ENCODE assay signal across 9 cellular contexts in genomic region chr6:75830959-75831885, GRCh38.
DNase-seq lines count a peak whose midpoint lies in the region; ATAC-seq and TF ChIP-seq lines count a peak whose summit lies in the region.
"Had no signal": no experiment of that assay in that cellular context is flagged by ENCODE, and none has a peak within 500 bp of the region (broad histone marks: within the 10 kb centered on the region; RNA-seq: fewer than 3 reads in every experiment).

No MANE protein-coding gene starts in this region.

- ATAC-seq in GM19372 (IDR thresholded peaks at IDR 0.05; ENCODE audit: low read depth, unreplicated experiment): peak; percentile 58
- ATAC-seq in HG03439 (IDR thresholded peaks at IDR 0.05; ENCODE audit: unreplicated experiment): peak; percentile 90
- no peak for ATAC-seq in left ventricle myocardium superior

- no peaks in the 10 kb centered on the region for H3K9me3 ChIP-seq in esophagus squamous epithelium
- no peaks in the 10 kb centered on the region for H3K9me3 ChIP-seq in testis

- TF ChIP-seq POLR2A in esophagus squamous epithelium (IDR thresholded peaks at IDR 0.05) (no peak), testis (IDR thresholded peaks at IDR 0.05) (no peak)

- H3K4me1 ChIP-seq in esophagus squamous epithelium (peaks cover 0 to 13% (median 0%) of the 10 kb centered on the region in 3 donors), testis (no peaks in the 10 kb centered on the region)

- intact Hi-C loops in esophagus squamous epithelium (cut with DNase I): no loop called here
- intact Hi-C loops in testis (cut with DNase I; ENCODE audit: low total_unique reads): no loop called here
- intact Hi-C loops in left ventricle myocardium superior (cut with micrococcal nuclease): no loop called here

- H3K4me3 ChIP-seq in esophagus squamous epithelium (no peak overlapping the region), testis (no peak overlapping the region)

- peak overlapping the region in 3 of 4 donors; percentile 8 to 60 (median 49) for H3K27ac ChIP-seq in esophagus squamous epithelium
- H3K27ac ChIP-seq in testis: no peak overlapping the region

- WGBS in esophagus squamous epithelium, 2 donors: 39 to 42% methylated on average over 10 to 12 of the region's 12 CpGs
- WGBS in testis, 2 donors: 91% methylated on average over 12 of the region's 12 CpGs

- peaks cover 0 to 29% (median 0%) of the 10 kb centered on the region in 3 donors for H3K36me3 ChIP-seq in esophagus squamous epithelium
- no peaks in the 10 kb centered on the region for H3K36me3 ChIP-seq in testis (ENCODE audit: low read depth, missing control alignments)

- DNase-seq in Daoy (ENCODE audit: low read depth): peak; percentile 61
- DNase-seq in esophagus squamous epithelium (lab: John Stamatoyannopoulos, UW): no peak
- no peak for DNase-seq in DMS153 treated with DMSO at 0.1 percent for 48 hours (lab: John Stamatoyannopoulos, UW; ENCODE audit: unreplicated experiment)
- DNase-seq in NCI-H2081 treated with DMSO at 0.1 percent for 48 hours (lab: John Stamatoyannopoulos, UW): no peak
- DNase-seq in testis: no peak
- DNase-seq in left ventricle myocardium superior: no peak
- DNase-seq: NCI-H187 had no signal

- TF ChIP-seq CTCF in esophagus squamous epithelium (IDR thresholded peaks at IDR 0.05) (no peak), testis (IDR thresholded peaks at IDR 0.05) (no peak)

- H3K27me3 ChIP-seq in esophagus squamous epithelium: no peaks in the 10 kb centered on the region
- H3K27me3 ChIP-seq in testis: no peaks in the 10 kb centered on the region

Comparison
In these comparisons a context has a peak if more than half of its experiments do, and no peak if none do; other contexts are left out.
1. H3K27ac ChIP-seq: peak in esophagus squamous epithelium (3 of 4); none in testis (0 of 2).